ENCODE assay signal across 17 cellular contexts in the genomic region with DNA sequence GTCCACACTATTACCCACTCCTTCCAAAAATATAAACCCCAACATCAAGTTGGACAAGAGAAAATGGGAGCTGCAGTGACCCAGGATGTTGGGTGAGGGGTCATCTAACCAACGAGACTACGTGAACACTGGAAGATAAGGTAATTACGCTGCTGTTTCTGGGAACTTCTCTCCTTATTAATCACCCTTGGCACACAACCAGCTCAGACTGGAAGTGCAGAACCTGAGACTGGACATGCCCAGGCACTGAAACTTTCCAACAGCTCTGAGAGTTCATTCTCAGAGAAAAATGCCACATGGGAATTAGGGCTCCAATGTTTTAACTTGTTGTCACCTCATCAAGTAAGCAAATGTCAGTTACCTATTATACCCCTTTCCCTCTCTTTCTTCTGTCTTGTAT.
A peak's percentile ranks its signal among the peaks of the same experiment; 100 is the strongest.
DNase-seq lines count a peak whose midpoint lies in the region; ATAC-seq and TF ChIP-seq lines count a peak whose summit lies in the region.
"Had no signal": no experiment of that assay in that cellular context is flagged by ENCODE, and none has a peak within 500 bp of the region (broad histone marks: within the 10 kb centered on the region; RNA-seq: fewer than 3 reads in every experiment).

No MANE protein-coding gene starts in this region.

- WGBS in mesenchymal stem cell, result 80% methylated on average over 3 of the region's 3 CpGs

- no peak overlapping the region for H4K8ac ChIP-seq in mesenchymal stem cell (ENCODE audit: low read length)

- H3K23ac ChIP-seq in mesenchymal stem cell (ENCODE audit: low read length in 2 of 2), result no peak overlapping the region

- ATAC-seq in HG02642 (IDR thresholded peaks at IDR 0.05; ENCODE audit: poor library complexity, unreplicated experiment), result no peak
- no peak for ATAC-seq in CD4-positive, alpha-beta T cell (ENCODE audit: poor library complexity)
- ATAC-seq in left colon, result no peak
- ATAC-seq: activated CD4-positive, alpha-beta T cell treated with anti-CD3 and anti-CD28 coated beads for 36 hours; activated T-cell treated with anti-CD3 and anti-CD28 coated beads, Interleukin-2, amount 50 U/mL, for 72 hours; GM23338 had no signal

- no peak overlapping the region for H3K4me3 ChIP-seq in brain microvascular endothelial cell (ENCODE audit: low read depth, low read length)
- no peak overlapping the region for H3K4me3 ChIP-seq in mesenchymal stem cell (ENCODE audit: insufficient read depth in 1 of 2, low read depth in 1 of 2, low read length in 2 of 2)
- H3K4me3 ChIP-seq: GM23338, stomach had no signal

- no peaks in the 10 kb centered on the region for H3K9me3 ChIP-seq in mesenchymal stem cell (ENCODE audit: control insufficient read depth, low read length)
- H3K9me3 ChIP-seq in CD4-positive, alpha-beta T cell (ENCODE audit: control insufficient read depth, low read length), result no peaks in the 10 kb centered on the region
- H3K9me3 ChIP-seq: BE2C, stomach had no signal

- no peaks in the 10 kb centered on the region for H3K27me3 Mint-ChIP-seq in CD4-positive, alpha-beta T cell
- H3K27me3 Mint-ChIP-seq: activated CD4-positive, alpha-beta T cell treated with anti-CD3 and anti-CD28 coated beads for 36 hours had no signal

- POLR2A ChIA-PET in CD4-positive, alpha-beta T cell (lab: Charles Lee), result no interaction called here

- no peak overlapping the region for H3K4ac ChIP-seq in mesenchymal stem cell (ENCODE audit: low read depth in 1 of 2, low read length in 2 of 2)

- CTCF ChIA-PET in CD4-positive, alpha-beta T cell (lab: Charles Lee), result no interaction called here

- no peaks in the 10 kb centered on the region for H3K27me3 ChIP-seq in brain microvascular endothelial cell (replicated peaks)
- H3K27me3 ChIP-seq in mesenchymal stem cell (ENCODE audit: control insufficient read depth in 1 of 2, insufficient read depth in 1 of 2, low read length in 2 of 2), result no peaks in the 10 kb centered on the region
- H3K27me3 ChIP-seq in CD4-positive, alpha-beta T cell (ENCODE audit: control insufficient read depth, insufficient read depth, low read length), result no peaks in the 10 kb centered on the region
- H3K27me3 ChIP-seq: BE2C, stomach had no signal

- no peak overlapping the region for H3K18ac ChIP-seq in mesenchymal stem cell (ENCODE audit: low read depth in 1 of 2, low read length in 2 of 2)

- H3K79me1 ChIP-seq in mesenchymal stem cell (replicated peaks; ENCODE audit: low read length, poor library complexity, severe bottlenecking), result no peaks in the 10 kb centered on the region

- in situ Hi-C loops in brain microvascular endothelial cell (cut with HindIII; ENCODE audit: low pct_ligation_motif_present, low sequenced_read_pairs), result no loop called here

- H3K14ac ChIP-seq in mesenchymal stem cell (ENCODE audit: low read length in 2 of 2), result no peak overlapping the region

- H3K4me1 Mint-ChIP-seq in CD4-positive, alpha-beta T cell (ENCODE audit: low read depth), result no peaks in the 10 kb centered on the region
- H3K4me1 Mint-ChIP-seq: activated CD4-positive, alpha-beta T cell treated with anti-CD3 and anti-CD28 coated beads for 36 hours had no signal

- no peak overlapping the region for H3K4me3 Mint-ChIP-seq in CD4-positive, alpha-beta T cell
- H3K4me3 Mint-ChIP-seq: activated CD4-positive, alpha-beta T cell treated with anti-CD3 and anti-CD28 coated beads for 36 hours; activated T-cell treated with anti-CD3 and anti-CD28 coated beads, Interleukin-2, amount 50 U/mL, for 72 hours; GM23338 had no signal

- no peaks in the 10 kb centered on the region for H3K36me3 Mint-ChIP-seq in CD4-positive, alpha-beta T cell (ENCODE audit: low read depth)

- H2BK15ac ChIP-seq in mesenchymal stem cell (ENCODE audit: low read depth, poor library complexity, severe bottlenecking), result no peak overlapping the region

- H3K4me2 ChIP-seq in mesenchymal stem cell (ENCODE audit: low read length, poor library complexity, severe bottlenecking), result no peak overlapping the region
- H3K4me2 ChIP-seq: GM23338 had no signal

- DNase-seq in DMS 273 treated with DMSO at 0.1 percent for 48 hours (lab: John Stamatoyannopoulos, UW), result peak; percentile 54
- peak; percentile 58 for DNase-seq in M059J (ENCODE audit: low read depth)
- peak; percentile 82 for DNase-seq in brain microvascular endothelial cell
- peak; percentile 16 for DNase-seq in mesenchymal stem cell
- no peak for DNase-seq in CD4-positive, alpha-beta T cell
- DNase-seq in left colon, result no peak
- no peak for DNase-seq in NCI-H2107 (lab: John Stamatoyannopoulos, UW)
- DNase-seq: activated CD4-positive, alpha-beta T cell treated with anti-CD3 and anti-CD28 coated beads for 36 hours; activated T-cell treated with anti-CD3 and anti-CD28 coated beads, Interleukin-2, amount 50 U/mL, for 72 hours; anterior cingulate cortex; BE2C; NCI-H1436 treated with DMSO at 0.1 percent for 48 hours; retina; stomach; SW 1271 had no signal

- no peak overlapping the region for H2AK5ac ChIP-seq in mesenchymal stem cell (ENCODE audit: low read length, severe bottlenecking)

- H2BK5ac ChIP-seq in mesenchymal stem cell (ENCODE audit: low read depth, low read length, poor library complexity, severe bottlenecking), result no peak overlapping the region

- no peak overlapping the region for H3K27ac ChIP-seq in brain microvascular endothelial cell
- H3K27ac ChIP-seq in mesenchymal stem cell (ENCODE audit: low read length, poor library complexity, severe bottlenecking), result peak overlapping the region; percentile 46
- no peak overlapping the region for H3K27ac ChIP-seq in CD4-positive, alpha-beta T cell (ENCODE audit: low read depth, low read length)
- H3K27ac ChIP-seq: stomach had no signal

- H3K36me3 ChIP-seq in brain microvascular endothelial cell (replicated peaks) (no peaks in the 10 kb centered on the region), mesenchymal stem cell (ENCODE audit: control insufficient read depth in 1 of 2, insufficient read depth in 2 of 2, low read depth in 1 of 2, low read length in 2 of 2) (no peaks in the 10 kb centered on the region)
- H3K36me3 ChIP-seq: BE2C, stomach had no signal

- H2BK12ac ChIP-seq in mesenchymal stem cell (ENCODE audit: low read length in 2 of 2), result no peak overlapping the region

- H3K27ac Mint-ChIP-seq in CD4-positive, alpha-beta T cell, result no peak overlapping the region
- H3K27ac Mint-ChIP-seq: activated CD4-positive, alpha-beta T cell treated with anti-CD3 and anti-CD28 coated beads for 36 hours; activated T-cell treated with anti-CD3 and anti-CD28 coated beads, Interleukin-2, amount 50 U/mL, for 72 hours; GM23338 had no signal

- TF ChIP-seq CTCF in brain microvascular endothelial cell (IDR thresholded peaks at IDR 0.05; ENCODE audit: low read depth, low read length, missing control alignments), result no peak
- no peak for TF ChIP-seq CTCF in CD4-positive, alpha-beta T cell (IDR thresholded peaks at IDR 0.05)

- no peak overlapping the region for H4K91ac ChIP-seq in mesenchymal stem cell (ENCODE audit: low read length)

- H2BK120ac ChIP-seq in mesenchymal stem cell (ENCODE audit: low read depth, low read length), result no peak overlapping the region

- H2AFZ ChIP-seq in mesenchymal stem cell (ENCODE audit: low read depth, low read length), result no peak overlapping the region
- H2AFZ ChIP-seq: GM23338 had no signal

- H3K9me3 Mint-ChIP-seq in CD4-positive, alpha-beta T cell, result no peaks in the 10 kb centered on the region
- H3K9me3 Mint-ChIP-seq: activated T-cell treated with anti-CD3 and anti-CD28 coated beads, Interleukin-2, amount 50 U/mL, for 72 hours had no signal

- intact Hi-C loops in CD4-positive, alpha-beta T cell (cut with DNase I, micrococcal nuclease), result no loop called here
- intact Hi-C loops in left colon (cut with DNase I, micrococcal nuclease), result no loop called here

- peaks cover 2% of the 10 kb centered on the region for H3K4me1 ChIP-seq in mesenchymal stem cell (ENCODE audit: control insufficient read depth, insufficient read depth, low read depth, low read length)
- H3K4me1 ChIP-seq: BE2C, stomach had no signal

- H3K9ac ChIP-seq in mesenchymal stem cell (ENCODE audit: low read length), result no peak overlapping the region

Comparison
In these comparisons a context has a peak if more than half of its experiments do, and no peak if none do; other contexts are left out.
1. DNase-seq: peak in DMS 273 treated with DMSO at 0.1 percent for 48 hours (single experiment), M059J (single experiment), brain microvascular endothelial cell (single experiment) and mesenchymal stem cell (single experiment); none in CD4-positive, alpha-beta T cell (0 of 10), left colon (0 of 2) and NCI-H2107 (single experiment).